ENCODE assay signal across 9 cellular contexts in the genomic region with DNA sequence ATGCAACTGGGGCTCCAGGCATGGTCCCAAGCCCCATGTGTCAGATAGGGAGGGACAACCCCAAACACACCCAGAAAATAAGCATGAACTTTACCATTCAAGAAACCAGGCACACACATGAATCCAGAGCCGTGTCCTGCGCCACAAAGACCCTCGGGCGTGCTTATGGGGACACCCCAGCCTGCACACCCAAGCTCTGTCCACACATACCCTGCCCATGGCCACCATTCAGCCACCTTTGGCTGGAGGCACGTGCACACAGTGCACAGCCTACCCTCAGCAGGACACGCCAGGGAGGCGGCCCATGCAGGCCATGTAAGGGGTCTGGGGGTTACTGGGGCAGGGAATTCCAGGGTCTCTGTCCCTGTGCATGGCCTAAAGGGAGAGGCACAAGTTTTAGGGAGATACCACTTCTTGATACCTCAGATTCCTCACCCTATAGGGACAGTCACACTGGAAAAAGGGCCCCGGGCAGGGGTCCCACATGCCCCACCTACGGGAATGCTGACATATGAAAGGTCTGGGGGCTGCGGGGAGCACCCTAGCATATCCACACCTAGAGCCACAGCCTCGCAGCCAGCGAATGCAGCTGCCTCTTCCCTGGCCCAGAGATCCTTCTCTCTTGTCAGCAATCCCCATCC. TPM values are rescaled to one million over a fixed set of nuclear protein-coding genes. Genes with fewer than 3 reads are reported as not detected.
DNase-seq lines count a peak whose midpoint lies in the region; TF ChIP-seq lines count a peak whose summit lies in the region.
"Had no signal": no experiment of that assay in that cellular context is flagged by ENCODE, and none has a peak within 500 bp of the region (broad histone marks: within the 10 kb centered on the region; RNA-seq: fewer than 3 reads in every experiment).

No MANE protein-coding gene starts in this region.

- peak overlapping the region; percentile 1 for H2AK5ac ChIP-seq in trophoblast cell (ENCODE audit: low read length)

- H4K8ac ChIP-seq in trophoblast cell (ENCODE audit: low read depth, low read length): peak overlapping the region; percentile 2

- no peak overlapping the region for H2BK5ac ChIP-seq in trophoblast cell (ENCODE audit: low read depth, low read length, poor library complexity)

- H3K79me2 ChIP-seq in trophoblast cell (ENCODE audit: control insufficient read depth, insufficient read depth, low read length, poor library complexity): peaks cover 34% of the 10 kb centered on the region

- H3K27me3 ChIP-seq in trophoblast cell (ENCODE audit: insufficient read depth, low read length): no peaks in the 10 kb centered on the region

- peak overlapping the region; percentile 2 for H3K18ac ChIP-seq in trophoblast cell (ENCODE audit: low read length)

- H4K91ac ChIP-seq in trophoblast cell (ENCODE audit: low read depth, low read length): peak overlapping the region; percentile 30

- peaks cover 26 to 41% of the 10 kb centered on the region in 2 experiments for H3K4me1 ChIP-seq in trophoblast cell (ENCODE audit: control insufficient read depth in 1 of 2, insufficient read depth in 2 of 2, low read length in 2 of 2)

- no peak for DNase-seq in foreskin fibroblast
- no peak for DNase-seq in trophoblast cell
- DNase-seq in DMS79 (lab: John Stamatoyannopoulos, UW): no peak
- no peak for DNase-seq in HT-29 (ENCODE audit: low spot score)
- no peak for DNase-seq in activated CD8-positive, alpha-beta memory T cell treated with anti-CD3 and anti-CD28 coated beads, Interleukin-2, amount 50 U/mL, for 4 hours
- DNase-seq in NCI-H2227 (lab: John Stamatoyannopoulos, UW; ENCODE audit: unreplicated experiment): no peak
- DNase-seq: activated effector memory CD4-positive, alpha-beta T cell treated with anti-CD3 and anti-CD28 coated beads, Interleukin-2, amount 50 U/mL, for 16 hours had no signal

- H3K9me3 ChIP-seq in trophoblast cell (ENCODE audit: insufficient read depth, low read depth, low read length): peaks cover 1% of the 10 kb centered on the region

- no peak overlapping the region for H3K23ac ChIP-seq in trophoblast cell (ENCODE audit: low read length)

- no peak for TF ChIP-seq CTCF in 22Rv1 (IDR thresholded peaks at IDR 0.05)
- TF ChIP-seq CTCF in WI38 (IDR thresholded peaks at IDR 0.05; ENCODE audit: low read depth, low read length): no peak
- no peak for TF ChIP-seq CTCF in foreskin fibroblast (IDR thresholded peaks at IDR 0.05; ENCODE audit: low read depth, low read length)

- peak overlapping the region; percentile 2 for H2AFZ ChIP-seq in trophoblast cell (ENCODE audit: insufficient read depth, low read length, poor library complexity)

- H3K9ac ChIP-seq in trophoblast cell (ENCODE audit: low read length): peak overlapping the region; percentile 16

- H3K4ac ChIP-seq in trophoblast cell (ENCODE audit: low read depth, low read length): peak overlapping the region; percentile 68

- no CpG with 5 or more reads among the region's 12 CpGs for WGBS in trophoblast cell (ENCODE audit: extremely low coverage, insufficient coverage, insufficient read length)

- H3K79me1 ChIP-seq in trophoblast cell (ENCODE audit: low read length): peaks cover 25% of the 10 kb centered on the region

- H3K4me2 ChIP-seq in trophoblast cell (ENCODE audit: low read length): no peak overlapping the region

- peak overlapping the region; percentile 88 for H3K27ac ChIP-seq in 22Rv1
- H3K27ac ChIP-seq in trophoblast cell (ENCODE audit: low read depth, low read length): peak overlapping the region; percentile 26

- peaks cover 0 to 9% of the 10 kb centered on the region in 2 experiments for H3K36me3 ChIP-seq in trophoblast cell (ENCODE audit: control insufficient read depth in 1 of 2, insufficient read depth in 2 of 2, low read length in 2 of 2)

- H4K12ac ChIP-seq in trophoblast cell (ENCODE audit: low read depth, low read length): no peak overlapping the region

- H2BK120ac ChIP-seq in trophoblast cell (ENCODE audit: insufficient read depth, low read length, poor library complexity): no peak overlapping the region

- H3K4me3 ChIP-seq in WI38 (ENCODE audit: low read depth, low read length): peak overlapping the region; percentile 45
- peak overlapping the region; percentile 10 to 25 for H3K4me3 ChIP-seq in foreskin fibroblast (ENCODE audit: low read depth in 1 of 2, low read length in 2 of 2)
- H3K4me3 ChIP-seq in trophoblast cell (ENCODE audit: low read depth, low read length): no peak overlapping the region

- peak overlapping the region; percentile 2 for H3K14ac ChIP-seq in trophoblast cell (ENCODE audit: low read length)

- no peak overlapping the region for H2BK12ac ChIP-seq in trophoblast cell (ENCODE audit: low read length)

RNA-seq across cellular contexts. Expression of a gene that starts 20.6 kb away (rescaled TPM):
- 89.1 and 90.0 TPM in 2 replicates for polyA plus RNA-seq in trophoblast cell (2013)
- total RNA-seq in HT-29 (2014; rRNA removed; shearing (Covaris generic)): 42.9 and 44.8 TPM in 2 replicates
